Comparison of ENCODE assay signal across 22 cellular contexts in the genomic region with DNA sequence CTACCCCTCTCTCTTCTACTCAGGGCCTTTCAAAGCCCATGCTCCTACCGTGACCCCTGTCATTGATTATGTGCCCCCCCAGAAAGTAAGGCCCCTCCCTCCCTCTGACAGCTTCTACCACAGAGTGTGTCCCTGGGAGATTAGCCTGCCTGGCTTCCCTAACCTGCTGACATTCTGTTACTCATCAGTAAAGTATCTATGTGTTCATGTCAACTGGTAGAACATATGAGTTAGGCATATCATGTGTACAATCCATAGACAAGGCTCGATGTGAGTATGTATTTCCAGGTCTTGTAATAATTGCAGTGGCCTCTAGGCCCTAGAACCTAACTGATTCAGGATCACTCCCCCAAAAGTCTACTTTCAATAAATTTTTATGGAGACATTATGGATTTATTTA.
DNase-seq lines count a peak whose midpoint lies in the region; ATAC-seq and TF ChIP-seq lines count a peak whose summit lies in the region.
"Had no signal": no experiment of that assay in that cellular context is flagged by ENCODE, and none has a peak within 500 bp of the region (broad histone marks: within the 10 kb centered on the region; RNA-seq: fewer than 3 reads in every experiment).

No MANE protein-coding gene starts in this region.

- no peak overlapping the region for H3K4me3 ChIP-seq in RWPE2 (ENCODE audit: severe bottlenecking)
- H3K4me3 ChIP-seq: BLaER1 treated with 17β-estradiol and CSF1 and Interleukin-3, amounts not matched to agents 10 nM and 100 nM; SJSA1 had no signal

- no peak overlapping the region for H3K27ac ChIP-seq in RWPE2 (ENCODE audit: poor library complexity, severe bottlenecking)
- H3K27ac ChIP-seq: BLaER1 treated with 17β-estradiol and CSF1 and Interleukin-3, amounts not matched to agents 10 nM and 100 nM; SJSA1 had no signal

- H3K9me3 ChIP-seq in RWPE2 (ENCODE audit: severe bottlenecking): no peaks in the 10 kb centered on the region
- H3K9me3 ChIP-seq: BLaER1 treated with 17β-estradiol and CSF1 and Interleukin-3, amounts not matched to agents 10 nM and 100 nM; SJSA1 had no signal

- TF ChIP-seq CTCF in RWPE2 (IDR thresholded peaks at IDR 0.05; ENCODE audit: poor library complexity, severe bottlenecking): no peak

- ATAC-seq in RWPE2 (ENCODE audit: low read depth) (peak; percentile 89), sciatic nerve (no peak)

- DNase-seq in ELR (ENCODE audit: low read depth) (peak; percentile 29), LHCN-M2 (ENCODE audit: low read depth) (peak; percentile 42), RWPE2 (ENCODE audit: low spot score) (no peak), iris pigment epithelial cell (ENCODE audit: low read depth) (peak; percentile 48), GM03348 (ENCODE audit: low spot score) (no peak), sciatic nerve (ENCODE audit: low spot score) (no peak), T-helper 1 cell (no peak)
- DNase-seq: AML-193; CD4-positive, alpha-beta T cell; GDM1; KBM-7; NCI-H1092 treated with DMSO at 0.1 percent for 48 hours; NCI-H1436; NCI-H187; NCI-H2081 treated with DMSO at 0.1 percent for 48 hours; NCI-H2171; NCI-H345; NCI-H524; NCI-H774; Right ventricle myocardium superior had no signal

- H3K36me3 ChIP-seq in RWPE2 (ENCODE audit: low read depth): no peaks in the 10 kb centered on the region
- H3K36me3 ChIP-seq: BLaER1 treated with 17β-estradiol and CSF1 and Interleukin-3, amounts not matched to agents 10 nM and 100 nM; SJSA1 had no signal

- intact Hi-C loops in sciatic nerve (cut with DNase I): no loop called here

- peaks cover 7% of the 10 kb centered on the region for H3K4me1 ChIP-seq in RWPE2 (ENCODE audit: insufficient read depth, poor library complexity, severe bottlenecking)
- H3K4me1 ChIP-seq: SJSA1 had no signal

- no peaks in the 10 kb centered on the region for H3K27me3 ChIP-seq in RWPE2 (ENCODE audit: insufficient read depth, poor library complexity, severe bottlenecking)
- H3K27me3 ChIP-seq: BLaER1 treated with 17β-estradiol and CSF1 and Interleukin-3, amounts not matched to agents 10 nM and 100 nM; SJSA1 had no signal

Comparison
In these comparisons a context has a peak if more than half of its experiments do, and no peak if none do; other contexts are left out.
1. DNase-seq: peak in ELR (single experiment), LHCN-M2 (single experiment) and iris pigment epithelial cell (single experiment); none in RWPE2 (single experiment), GM03348 (single experiment), sciatic nerve (single experiment) and T-helper 1 cell (0 of 5).